ENCODE assay signal across 9 cellular contexts in genomic region chr5:123937230-123937629, GRCh38.
DNase-seq lines count a peak whose midpoint lies in the region; ATAC-seq and TF ChIP-seq lines count a peak whose summit lies in the region.
"Had no signal": no experiment of that assay in that cellular context is flagged by ENCODE, and none has a peak within 500 bp of the region (broad histone marks: within the 10 kb centered on the region; RNA-seq: fewer than 3 reads in every experiment).

No MANE protein-coding gene starts in this region.

- no peak overlapping the region for H3K27ac Mint-ChIP-seq in osteocyte (ENCODE audit: unreplicated experiment)

- H3K27me3 ChIP-seq in AG04450 (ENCODE audit: control insufficient read depth, insufficient read depth, low read length) = no peaks in the 10 kb centered on the region

- H2AFZ ChIP-seq in OCI-LY7 (ENCODE audit: low read length) = no peak overlapping the region

- H3K36me3 ChIP-seq in OCI-LY7 (ENCODE audit: insufficient read depth, low read length) = no peaks in the 10 kb centered on the region; the same call in 1 of the 2 replicates

- H3K36me3 Mint-ChIP-seq in osteocyte (ENCODE audit: unreplicated experiment) = peaks cover 2% of the 10 kb centered on the region

- no peaks in the 10 kb centered on the region for H3K4me1 ChIP-seq in OCI-LY7 (ENCODE audit: insufficient read depth, low read length, poor library complexity, severe bottlenecking)

- no peak for DNase-seq in AG04450 (ENCODE audit: low read depth, low spot score)
- DNase-seq in GM20000 (ENCODE audit: low spot score) = no peak
- peak; percentile 77 for DNase-seq in OCI-LY7 (ENCODE audit: low spot score)
- peak; percentile 73 for DNase-seq in epithelial cell of esophagus (ENCODE audit: low read depth)
- DNase-seq in osteocyte (ENCODE audit: extremely low spot score, unreplicated experiment) = no peak
- DNase-seq in stimulated activated CD4-positive, alpha-beta T cell treated with anti-CD3 and anti-CD28 coated beads, Interleukin-4, amount 100 ng/mL, for 1 hour = no peak

- POLR2A ChIA-PET in AG04450 (lab: Yijun Ruan, JAX) = no interaction called here
- POLR2A ChIA-PET in OCI-LY7 (lab: Charles Lee) = interaction anchor here (0.7 kb wide), 1 partner anchor 888 kb away, joined by 4 read pairs; no protein-coding TSS in a partner anchor

- no peaks in the 10 kb centered on the region for H3K9me2 ChIP-seq in OCI-LY7 (ENCODE audit: insufficient read depth, low read length)

- H3K9me3 ChIP-seq in AG04450 (ENCODE audit: control insufficient read depth, insufficient read depth, low read length) (peaks cover 24% of the 10 kb centered on the region), OCI-LY7 (ENCODE audit: low read length) (peaks cover 21% of the 10 kb centered on the region)

- BruUV-seq in OCI-LY7 (replicated peaks; lab: Mats Ljungman, UMichigan) = no TSS peak

- H3K79me2 ChIP-seq in OCI-LY7 (ENCODE audit: insufficient read depth, low read depth, low read length) = no peaks in the 10 kb centered on the region

- H4K20me1 ChIP-seq in OCI-LY7 (ENCODE audit: insufficient read depth, low read length) = no peaks in the 10 kb centered on the region

- H3K27me3 Mint-ChIP-seq in osteocyte (ENCODE audit: unreplicated experiment) = no peaks in the 10 kb centered on the region

- H3K4me3 ChIP-seq in AG04450 (ENCODE audit: low read depth, low read length) (no peak overlapping the region), OCI-LY7 (ENCODE audit: low read depth, low read length, poor library complexity, severe bottlenecking) (no peak overlapping the region), epithelial cell of esophagus (ENCODE audit: low read length) (no peak overlapping the region)

- peaks cover 16% of the 10 kb centered on the region for H3K4me1 Mint-ChIP-seq in osteocyte (ENCODE audit: unreplicated experiment)

- no peaks in the 10 kb centered on the region for H3K9me3 Mint-ChIP-seq in osteocyte (ENCODE audit: unreplicated experiment)

- ATAC-seq in HG03196 (IDR thresholded peaks at IDR 0.05; ENCODE audit: unreplicated experiment) = no peak
- ATAC-seq in GM18861 (IDR thresholded peaks at IDR 0.05; ENCODE audit: unreplicated experiment) = no peak

- intact Hi-C loops in OCI-LY7 (cut with micrococcal nuclease; ENCODE audit: unreplicated experiment) = loop anchor here (2.0 to 5.0 kb wide), 3 partner anchors 266 to 805 kb away; no protein-coding TSS in a partner anchor

- H3K4me3 Mint-ChIP-seq in osteocyte (ENCODE audit: unreplicated experiment) = no peak overlapping the region

- H3K27ac ChIP-seq in AG04450 (ENCODE audit: low read depth, low read length) (no peak overlapping the region), OCI-LY7 (ENCODE audit: low read depth, low read length, poor library complexity, severe bottlenecking) (no peak overlapping the region)
- H3K27ac ChIP-seq: epithelial cell of prostate had no signal

- H3K4me2 ChIP-seq in OCI-LY7 (ENCODE audit: low read length) = no peak overlapping the region

- TF ChIP-seq CTCF in AG04450 (IDR thresholded peaks at IDR 0.05; ENCODE audit: low read depth, low read length) (peak; percentile 39; the same call in 1 of the 2 replicates), GM20000 (IDR thresholded peaks at IDR 0.05; ENCODE audit: extremely low read depth, missing control alignments) (peak; percentile 3), OCI-LY7 (conservative IDR thresholded peaks at IDR 0.05; ENCODE audit: low read length) (peak; percentile 84), epithelial cell of esophagus (IDR thresholded peaks at IDR 0.05; ENCODE audit: insufficient read depth, low read depth, low read length, missing control alignments) (peak; percentile 65), osteocyte (IDR thresholded peaks at IDR 0.05) (peak; percentile 58)

- CTCF ChIA-PET in AG04450 (lab: Charles Lee) (no interaction called here), OCI-LY7 (lab: Charles Lee; ENCODE audit: unreplicated experiment) (no interaction called here)

Comparison
In these comparisons a context has a peak if more than half of its experiments do, and no peak if none do; other contexts are left out.
1. DNase-seq: peak in OCI-LY7 (single experiment) and epithelial cell of esophagus (single experiment); none in AG04450 (single experiment), GM20000 (single experiment), osteocyte (single experiment) and stimulated activated CD4-positive, alpha-beta T cell treated with anti-CD3 and anti-CD28 coated beads, Interleukin-4, amount 100 ng/mL, for 1 hour (single experiment).
2. CTCF ChIP-seq: peak in every context shown above with its lines; median percentile 84 in OCI-LY7; 65 in epithelial cell of esophagus; 58 in osteocyte; 39 in AG04450; 3 in GM20000.